18 cellular contexts compared by ENCODE assay signal in the genomic region with DNA sequence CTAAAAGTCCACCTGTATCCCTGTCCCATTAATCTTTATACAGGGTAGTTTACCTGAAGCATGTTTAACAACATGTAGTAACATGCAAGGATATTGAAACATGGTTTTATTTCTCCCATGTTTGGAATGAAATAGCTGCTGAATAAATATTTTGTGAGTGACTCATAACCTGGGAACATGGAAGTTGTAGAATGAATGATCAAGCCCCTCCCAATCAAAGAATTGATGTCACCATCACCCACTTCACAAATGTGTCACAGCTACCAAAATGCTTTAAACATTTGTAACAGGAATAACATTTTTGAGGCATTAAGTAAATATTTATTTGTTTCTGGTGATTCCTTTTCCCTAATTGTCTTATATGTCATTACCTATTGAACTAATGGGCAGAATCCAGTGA. TPM values are rescaled to one million over a fixed set of nuclear protein-coding genes. Genes with fewer than 3 reads are reported as not detected.
DNase-seq lines count a peak whose midpoint lies in the region; ATAC-seq, FAIRE-seq and TF ChIP-seq lines count a peak whose summit lies in the region.
"Had no signal": no experiment of that assay in that cellular context is flagged by ENCODE, and none has a peak within 500 bp of the region (broad histone marks: within the 10 kb centered on the region; RNA-seq: fewer than 3 reads in every experiment).

No MANE protein-coding gene starts in this region.

- CTCF ChIA-PET in BJ (lab: Yijun Ruan, JAX) (interaction anchor here (4.3 kb wide), 1 partner anchor 9 kb away, joined by 25 read pairs; no protein-coding TSS in a partner anchor), K562 (lab: Yijun Ruan, JAX; ENCODE audit: low intra/inter-chr PET ratio) (no interaction called here)

- H2AFZ ChIP-seq in K562 (ENCODE audit: low read depth, low read length): no peak overlapping the region

- H3K79me2 ChIP-seq in K562 (ENCODE audit: control insufficient read depth, insufficient read depth, low read length): no peaks in the 10 kb centered on the region

- ATAC-seq in K562 (no peak), HG02763 (IDR thresholded peaks at IDR 0.05; ENCODE audit: unreplicated experiment) (no peak), HG02884 (IDR thresholded peaks at IDR 0.05; ENCODE audit: unreplicated experiment) (no peak)
- ATAC-seq: gastrocnemius medialis had no signal

- no peak for TF ChIP-seq EP300 in K562 (IDR thresholded peaks at IDR 0.05; ENCODE audit: low read length)

- peaks cover 14 to 25% of the 10 kb centered on the region in 2 experiments for H3K4me1 ChIP-seq in K562 (replicated peaks in 1 of 2; ENCODE audit: control insufficient read depth in 2 of 2, insufficient read depth in 2 of 2, low read length in 2 of 2)

- no TSS peak for BruUV-seq in K562 (replicated peaks; lab: Mats Ljungman, UMichigan)

- H3K9me1 ChIP-seq in K562 (ENCODE audit: control insufficient read depth, insufficient read depth, low read length): no peaks in the 10 kb centered on the region

- H3K27me3 ChIP-seq in BJ (ENCODE audit: control insufficient read depth, insufficient read depth, low read length): no peaks in the 10 kb centered on the region
- H3K27me3 ChIP-seq in K562 (ENCODE audit: control insufficient read depth in 2 of 2, insufficient read depth in 2 of 2, low read length in 2 of 2): no peaks in the 10 kb centered on the region
- H3K27me3 ChIP-seq in kidney epithelial cell (ENCODE audit: control insufficient read depth, insufficient read depth, low read length): no peaks in the 10 kb centered on the region
- H3K27me3 ChIP-seq: gastrocnemius medialis, neutrophil had no signal

- H3K4me3 ChIP-seq in BJ (ENCODE audit: low read depth, low read length) (no peak overlapping the region), K562 (no peak overlapping the region), kidney epithelial cell (ENCODE audit: low read depth, low read length) (no peak overlapping the region)
- H3K4me3 ChIP-seq: gastrocnemius medialis, left ventricle myocardium inferior had no signal

- TF ChIP-seq POLR2A in K562 (conservative IDR thresholded peaks at IDR 0.05): no peak

- no peak overlapping the region for H3K27ac ChIP-seq in K562 (ENCODE audit: extremely low read depth, low read depth, low read length)
- H3K27ac ChIP-seq: gastrocnemius medialis, left ventricle myocardium inferior, neutrophil had no signal

- in situ Hi-C loops in K562 (cut with MboI): loop anchor here (10.0 kb wide), 1 partner anchor 137 kb away; no protein-coding TSS in a partner anchor

- intact Hi-C loops in K562 (cut with micrococcal nuclease): no loop called here

- H3K36me3 ChIP-seq in BJ (ENCODE audit: control insufficient read depth, insufficient read depth, low read length): no peaks in the 10 kb centered on the region
- H3K36me3 ChIP-seq in K562 (ENCODE audit: control insufficient read depth, insufficient read depth, low read length): no peaks in the 10 kb centered on the region
- H3K36me3 ChIP-seq in kidney epithelial cell (ENCODE audit: control insufficient read depth, insufficient read depth, low read length): no peaks in the 10 kb centered on the region
- H3K36me3 ChIP-seq: gastrocnemius medialis, left ventricle myocardium inferior, neutrophil had no signal

- peak; percentile 49 for DNase-seq in BJ (ENCODE audit: low read depth)
- DNase-seq in HS-5 (ENCODE audit: low read depth): peak; percentile 83
- DNase-seq in K562 (ENCODE audit: extremely low read depth in 1 of 4, low spot score in 3 of 4): no peak
- peak; percentile 65 for DNase-seq in kidney epithelial cell (ENCODE audit: low read depth)
- DNase-seq in NCI-H82 treated with DMSO at 0.1 percent for 48 hours (lab: John Stamatoyannopoulos, UW; ENCODE audit: unreplicated experiment): no peak
- no peak for DNase-seq in OCI-M1 (lab: John Stamatoyannopoulos, UW)
- DNase-seq: activated T-cell treated with anti-CD3 and anti-CD28 coated beads, Interleukin-2, amount 50 U/mL, for 24 hours; caudate nucleus; COR-L47; gastrocnemius medialis; H7; KG1; left ventricle myocardium inferior; SIG-M5; stimulated activated naive CD4-positive, alpha-beta T cell treated with Interleukin-2 at 50 U/mL for 16 hours had no signal

- no peak overlapping the region for H3K9ac ChIP-seq in K562 (ENCODE audit: insufficient read depth in 1 of 2, low read depth in 2 of 2, low read length in 2 of 2)

- no peaks in the 10 kb centered on the region for H4K20me1 ChIP-seq in K562 (replicated peaks; ENCODE audit: control insufficient read depth, insufficient read depth, low read length)

- no peak for FAIRE-seq in K562 (lab: Jason Lieb, UNC)

- TF ChIP-seq CTCF in BJ (IDR thresholded peaks at IDR 0.05; ENCODE audit: insufficient read depth, low read depth, low read length): no peak
- no peak for TF ChIP-seq CTCF in K562 (IDR thresholded peaks at IDR 0.05 in 2 of 3, conservative IDR thresholded peaks at IDR 0.05 in 1 of 3; ENCODE audit: insufficient read depth in 2 of 3, low read depth in 1 of 3, low read length in 3 of 3)
- no peak for TF ChIP-seq CTCF in kidney epithelial cell (IDR thresholded peaks at IDR 0.05; ENCODE audit: insufficient read depth, low read length, poor library complexity, severe bottlenecking)

- 0 out of 2 replicates have a peak, but pooled peaks cover 1% of the 10 kb centered on the region for H3K9me3 ChIP-seq in K562 (replicated peaks; ENCODE audit: control insufficient read depth, insufficient read depth, low read depth, low read length)
- H3K9me3 ChIP-seq: gastrocnemius medialis, left ventricle myocardium inferior, neutrophil had no signal

- no peak overlapping the region for H3K4me2 ChIP-seq in K562 (ENCODE audit: insufficient read depth, low read length)

- POLR2A ChIA-PET in BJ (lab: Charles Lee): no interaction called here
- POLR2A ChIA-PET in K562 (lab: Yijun Ruan, JAX): no interaction called here

- no peak for TF ChIP-seq RAD21 in K562 (CRISPR knock-in tag; conservative IDR thresholded peaks at IDR 0.05 in 1 of 2, IDR thresholded peaks at IDR 0.05 in 1 of 2)

TF ChIP-seq in K562, 482 proteins besides CTCF, POLR2A, EP300 and RAD21:
- TF ChIP-seq KLF13 (tag; IDR thresholded peaks at IDR 0.05; ENCODE audit: borderline replicate concordance, low read depth) (no peak), ZNF197 (CRISPR knock-in tag; IDR thresholded peaks at IDR 0.05; ENCODE audit: low read depth) (no peak), POLR3A (IDR thresholded peaks at IDR 0.05; ENCODE audit: borderline replicate concordance, extremely low read depth, insufficient read depth, insufficient read length) (no peak), NBN (IDR thresholded peaks at IDR 0.05; ENCODE audit: low read depth) (no peak), ZNF384 (IDR thresholded peaks at IDR 0.05; ENCODE audit: low read depth, low read length) (no peak), ZNF41 (CRISPR knock-in tag; conservative IDR thresholded peaks at IDR 0.05) (no peak)
- TF ChIP-seq, protein P1, sequence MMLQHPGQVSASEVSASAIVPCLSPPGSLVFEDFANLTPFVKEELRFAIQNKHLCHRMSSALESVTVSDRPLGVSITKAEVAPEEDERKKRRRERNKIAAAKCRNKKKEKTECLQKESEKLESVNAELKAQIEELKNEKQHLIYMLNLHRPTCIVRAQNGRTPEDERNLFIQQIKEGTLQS (IDR thresholded peaks at IDR 0.05): peak; percentile 37; the same call in 1 of the 2 replicates
- TF ChIP-seq, protein P1 (CRISPR knock-in tag; conservative IDR thresholded peaks at IDR 0.05): no peak

RNA-seq across cellular contexts. Expression of a gene that starts 58.9 kb away (rescaled TPM):
- polyA plus RNA-seq in BJ (2011; rRNA removed) (5.7 and 6.3 TPM in 2 replicates), K562 (2011; rRNA removed) (6.4 and 11.8 TPM in 2 replicates), K562 (2014; fragmentation: Illumina TruSeq; extraction: Trizol) (9.8 and 11.5 TPM in 2 replicates), K562 (2014; fragmentation: Nextera tagmentation; extraction: Ambion mirVana) (1 to 10 TPM in 1 of 2 experiments, under 1 TPM in 1; 0.79 to 1.3 TPM), K562 (2014; rRNA removed) (9.2 and 9.5 TPM in 2 replicates)
- 2.0 and 2.6 TPM in 2 replicates for polyA minus RNA-seq in BJ (2011; rRNA and poly(A)+ RNA removed)
- 14.3 and 18.6 TPM in 2 replicates for total RNA-seq in K562 (2011; cell fraction: chromatin; rRNA removed; ENCODE audit: low replicate concordance)
- total RNA-seq in K562 (2011; cell fraction: nucleolus; rRNA removed): 8.0 and 9.1 TPM in 2 replicates
- total RNA-seq in K562 (2011; cell fraction: nucleoplasm; rRNA removed): 10.2 and 11.3 TPM in 2 replicates
- total RNA-seq in K562 (2014; rRNA removed) (5.9 and 6.2 TPM in 2 replicates), K562 (2014; rRNA removed; fragmentation: Illumina TruSeq; extraction: Trizol) (6.5 and 6.9 TPM in 2 replicates), K562 (2015; rRNA removed; fragmentation: Illumina TruSeq; extraction: Trizol) (4.6 TPM in 2 replicates), K562 (2021) (12.5 and 17.0 TPM in 2 replicates), kidney epithelial cell (56.3 and 65.8 TPM in 2 replicates)
- polyA plus RNA-seq in K562 (2011; cell fraction: cytosol; rRNA removed): 2.5 and 5.0 TPM in 2 replicates
- 21.1 and 33.6 TPM in 2 replicates for polyA plus RNA-seq in K562 (2011; cell fraction: nucleus; rRNA removed)
- polyA plus RNA-seq in K562 (2012): 5.7 and 26.6 TPM in 2 replicates
- polyA minus RNA-seq in K562 (2011; rRNA and poly(A)+ RNA removed): 5.4 and 11.3 TPM in 2 replicates
- polyA minus RNA-seq in K562 (2011; cell fraction: cytosol; rRNA and poly(A)+ RNA removed): 2.9 and 4.6 TPM in 2 replicates
- polyA minus RNA-seq in K562 (2011; cell fraction: nucleus; rRNA and poly(A)+ RNA removed): 6.7 and 20.5 TPM in 2 replicates

Comparison
In these comparisons a context has a peak if more than half of its experiments do, and no peak if none do; other contexts are left out.
1. DNase-seq: peak in BJ (single experiment), HS-5 (single experiment) and kidney epithelial cell (single experiment); none in K562 (0 of 4), NCI-H82 treated with DMSO at 0.1 percent for 48 hours (single experiment) and OCI-M1 (single experiment).